Comparison of ENCODE assay signal across 8 cellular contexts in genomic region chr17:62968445-62968923, GRCh38. TPM values are rescaled to one million over a fixed set of nuclear protein-coding genes. Genes with fewer than 3 reads are reported as not detected.
DNase-seq lines count a peak whose midpoint lies in the region; ATAC-seq, FAIRE-seq and TF ChIP-seq lines count a peak whose summit lies in the region.

No MANE protein-coding gene starts in this region.

- peak; percentile 90 for ATAC-seq in HG02938 (IDR thresholded peaks at IDR 0.05; ENCODE audit: unreplicated experiment)

- DNase-seq in 8988T (peak; percentile 65), NCI-H1930 (lab: John Stamatoyannopoulos, UW) (peak; percentile 7 to 67), T-helper 2 cell (peak in 3 of 5 experiments; percentile 16 to 84 (median 62)), bronchial epithelial cell (ENCODE audit: low read depth) (peak; percentile 91), kidney glomerular epithelial cell (lab: John Stamatoyannopoulos, UW) (peak; percentile 89)
- DNase-seq in stimulated activated CD4-positive, alpha-beta T cell treated with anti-CD3 and anti-CD28 coated beads, Interleukin-4, amount 100 ng/mL, for 24 hours: peak; percentile 65

- peak; percentile 62; the same call in 1 of the 2 replicates for TF ChIP-seq CTCF in GM12875 (IDR thresholded peaks at IDR 0.05; ENCODE audit: borderline replicate concordance, insufficient read depth, low read depth, low read length)
- peak; percentile 79 for TF ChIP-seq CTCF in bronchial epithelial cell (IDR thresholded peaks at IDR 0.05; ENCODE audit: insufficient read depth, low read length, severe bottlenecking)

- H3K36me3 ChIP-seq in bronchial epithelial cell (ENCODE audit: control insufficient read depth, insufficient read depth, low read length): peaks cover 2% of the 10 kb centered on the region

- no peak for FAIRE-seq in bronchial epithelial cell (lab: Jason Lieb, UNC)

- H3K4me3 ChIP-seq in GM12875 (ENCODE audit: low read depth, low read length) (no peak overlapping the region), bronchial epithelial cell (ENCODE audit: low read depth, low read length) (peak overlapping the region; percentile 84)

- H3K27me3 ChIP-seq in bronchial epithelial cell (ENCODE audit: control insufficient read depth, insufficient read depth, low read length): no peaks in the 10 kb centered on the region

RNA-seq across cellular contexts. Expression of gene TANC2, which starts 2.4 kb away (rescaled TPM):
- total RNA-seq in bronchial epithelial cell: 84.2 and 139 TPM in 2 replicates

Comparison
In these comparisons a context has a peak if more than half of its experiments do, and no peak if none do; other contexts are left out.
1. DNase-seq: peak in every context shown above with its lines; median percentile 91 in bronchial epithelial cell; 89 in kidney glomerular epithelial cell; 65 in 8988T; 65 in stimulated activated CD4-positive, alpha-beta T cell treated with anti-CD3 and anti-CD28 coated beads, Interleukin-4, amount 100 ng/mL, for 24 hours; 62 in T-helper 2 cell; 37 in NCI-H1930.